In the genomic region with DNA sequence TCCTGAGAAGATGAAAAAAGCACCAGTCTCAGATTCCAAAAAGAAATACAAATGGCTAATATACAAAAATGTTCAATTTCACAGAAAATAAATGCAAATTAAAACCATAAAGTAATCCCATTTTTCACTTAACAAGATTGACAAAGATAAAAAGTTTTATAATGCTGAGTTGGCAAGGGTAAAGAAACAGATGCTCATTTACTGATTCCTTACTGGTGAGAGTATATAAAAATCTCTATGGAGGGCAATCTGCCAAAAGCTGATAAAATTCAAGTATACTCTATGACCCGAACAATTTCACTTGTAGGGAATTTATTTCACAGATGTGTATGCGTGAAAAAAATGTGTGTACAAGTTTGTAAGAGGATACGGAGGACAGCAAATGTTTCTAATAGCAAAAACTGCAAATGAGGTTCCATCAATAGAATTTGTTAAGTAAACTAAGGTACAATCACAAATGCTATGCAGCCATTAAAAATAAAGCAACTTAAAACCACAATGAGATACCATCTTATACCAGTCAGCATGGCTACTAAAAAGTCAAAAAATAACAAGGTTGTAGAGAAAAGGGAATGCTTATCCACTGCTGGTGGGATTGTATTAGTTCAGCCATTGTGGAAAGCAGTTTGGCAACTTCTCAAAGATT, we compare ENCODE assay signal across 1 cellular context.
A peak's percentile ranks its signal among the peaks of the same experiment; 100 is the strongest.
TF ChIP-seq lines count a peak whose summit lies in the region.

No MANE protein-coding gene starts in this region.

TF ChIP-seq in SK-N-SH, 30 proteins besides CTCF, POLR2A, EP300 and RAD21:
- TF ChIP-seq SMC3 (IDR thresholded peaks at IDR 0.05; ENCODE audit: low read depth, low read length) (no peak), RFX5 (IDR thresholded peaks at IDR 0.05; ENCODE audit: low read length) (no peak), PBX3 (IDR thresholded peaks at IDR 0.05) (peak; percentile 28; the same call in 1 of the 2 replicates), NFIC (IDR thresholded peaks at IDR 0.05; ENCODE audit: borderline replicate concordance) (peak; percentile 74; the same call in 1 of the 2 replicates), YY1 (IDR thresholded peaks at IDR 0.05; ENCODE audit: low read depth) (peak; percentile 63; the same call in 1 of the 2 replicates), FOXM1 (IDR thresholded peaks at IDR 0.05; ENCODE audit: low read depth) (0 out of 2 replicates have a peak, but pooled peaks have one; percentile 35), JUND (IDR thresholded peaks at IDR 0.05) (peak; percentile 28), TEAD4 (IDR thresholded peaks at IDR 0.05; ENCODE audit: borderline replicate concordance, insufficient read depth) (0 out of 2 replicates have a peak, but pooled peaks have one; percentile 13), TCF12 (IDR thresholded peaks at IDR 0.05) (peak; percentile 69)
